Comparison of ENCODE assay signal across 8 cellular contexts in genomic region chr2:170324640-170325046, GRCh38.
DNase-seq lines count a peak whose midpoint lies in the region; ATAC-seq and TF ChIP-seq lines count a peak whose summit lies in the region.

No MANE protein-coding gene starts in this region.

- no peak overlapping the region for H3K27ac ChIP-seq in CD8-positive, alpha-beta T cell (ENCODE audit: low read depth, low read length)
- no peak overlapping the region for H3K27ac ChIP-seq in gastrocnemius medialis

- peaks cover 7% of the 10 kb centered on the region for H3K9me3 Mint-ChIP-seq in CD8-positive, alpha-beta T cell
- peaks cover 4% of the 10 kb centered on the region for H3K9me3 Mint-ChIP-seq in activated CD8-positive, alpha-beta T cell treated with anti-CD3 and anti-CD28 coated beads for 36 hours

- CTCF ChIA-PET in CD8-positive, alpha-beta T cell (lab: Charles Lee), result interaction anchor here (0.7 to 3.1 kb wide), 9 partner anchors 23 to 551 kb away, joined by 3 to 29 read pairs (median 3); no protein-coding TSS in a partner anchor
- CTCF ChIA-PET in activated CD8-positive, alpha-beta T cell treated with anti-CD3 and anti-CD28 coated beads for 36 hours (lab: Charles Lee), result interaction anchor here (0.8 to 3.6 kb wide), 25 partner anchors 8 to 549 kb away, joined by 3 to 50 read pairs (median 4); partner anchors contain the start of gene GAD1

- H3K4me1 ChIP-seq in CD8-positive, alpha-beta T cell (ENCODE audit: insufficient read depth, low read length), result no peaks in the 10 kb centered on the region
- no peaks in the 10 kb centered on the region for H3K4me1 ChIP-seq in gastrocnemius medialis

- DNase-seq in CD8-positive, alpha-beta T cell, result peak in 3 of 7 experiments; percentile 15 to 37 (median 22)
- DNase-seq in H7, result peak; percentile 26
- peak; percentile 53 for DNase-seq in NCI-H446 treated with DMSO at 0.1 percent for 48 hours (lab: John Stamatoyannopoulos, UW)
- peak; percentile 39 for DNase-seq in activated CD8-positive, alpha-beta T cell treated with anti-CD3 and anti-CD28 coated beads for 36 hours
- peak; percentile 24 for DNase-seq in globus pallidus (ENCODE audit: low spot score)
- DNase-seq in gastrocnemius medialis, result no peak

- in situ Hi-C loops in gastrocnemius medialis (cut with MboI; ENCODE audit: low sequenced_read_pairs in 4 of 4), result no loop called here

- H3K27me3 Mint-ChIP-seq in CD8-positive, alpha-beta T cell (ENCODE audit: low read depth), result peaks cover 2% of the 10 kb centered on the region
- H3K27me3 Mint-ChIP-seq in activated CD8-positive, alpha-beta T cell treated with anti-CD3 and anti-CD28 coated beads for 36 hours, result peaks cover 2% of the 10 kb centered on the region

- intact Hi-C loops in CD8-positive, alpha-beta T cell (cut with DNase I, micrococcal nuclease), result loop anchor here (1.0 to 2.0 kb wide), 2 partner anchors 491 to 548 kb away; no protein-coding TSS in a partner anchor
- intact Hi-C loops in activated CD8-positive, alpha-beta T cell treated with anti-CD3 and anti-CD28 coated beads for 36 hours (cut with micrococcal nuclease), result loop anchor here (5.0 kb wide), 1 partner anchor 488 kb away; no protein-coding TSS in a partner anchor
- intact Hi-C loops in gastrocnemius medialis (cut with DNase I; ENCODE audit: low total_unique reads), result loop anchor here (1.0 kb wide), 1 partner anchor 488 kb away; no protein-coding TSS in a partner anchor

- TF ChIP-seq POLR2A in gastrocnemius medialis (IDR thresholded peaks at IDR 0.05), result no peak
- no peak for TF ChIP-seq POLR2A in GM18505 (IDR thresholded peaks at IDR 0.05; ENCODE audit: borderline replicate concordance, extremely low read depth, insufficient read depth, insufficient read length)

- H3K4me3 Mint-ChIP-seq in CD8-positive, alpha-beta T cell, result no peak overlapping the region
- H3K4me3 Mint-ChIP-seq in activated CD8-positive, alpha-beta T cell treated with anti-CD3 and anti-CD28 coated beads for 36 hours, result no peak overlapping the region

- no peaks in the 10 kb centered on the region for H3K9me3 ChIP-seq in CD8-positive, alpha-beta T cell (ENCODE audit: low read length)
- H3K9me3 ChIP-seq in gastrocnemius medialis, result no peaks in the 10 kb centered on the region

- no peaks in the 10 kb centered on the region for H3K36me3 ChIP-seq in CD8-positive, alpha-beta T cell (ENCODE audit: insufficient read depth, low read length)
- H3K36me3 ChIP-seq in H7 (replicated peaks; ENCODE audit: control insufficient read depth, insufficient read depth, low read length) (no peaks in the 10 kb centered on the region), gastrocnemius medialis (no peaks in the 10 kb centered on the region)

- POLR2A ChIA-PET in CD8-positive, alpha-beta T cell (lab: Charles Lee), result interaction anchor here (0.9 kb wide), 1 partner anchor 25 kb away, joined by 3 read pairs; no protein-coding TSS in a partner anchor
- POLR2A ChIA-PET in activated CD8-positive, alpha-beta T cell treated with anti-CD3 and anti-CD28 coated beads for 36 hours (lab: Charles Lee), result interaction anchor here (0.5 to 0.7 kb wide), 2 partner anchors 89 to 199 kb away, joined by 3 read pairs; no protein-coding TSS in a partner anchor

- peak; percentile 46 for TF ChIP-seq CTCF in CD8-positive, alpha-beta T cell (IDR thresholded peaks at IDR 0.05)
- TF ChIP-seq CTCF in activated CD8-positive, alpha-beta T cell treated with anti-CD3 and anti-CD28 coated beads for 36 hours (IDR thresholded peaks at IDR 0.05), result peak; percentile 62
- peak in 3 of 5 experiments; percentile 28 to 43 (median 32) for TF ChIP-seq CTCF in gastrocnemius medialis (IDR thresholded peaks at IDR 0.05 in 4 of 5, conservative IDR thresholded peaks at IDR 0.05 in 1 of 5)

- H3K4me1 Mint-ChIP-seq in CD8-positive, alpha-beta T cell (ENCODE audit: low read depth), result no peaks in the 10 kb centered on the region
- H3K4me1 Mint-ChIP-seq in activated CD8-positive, alpha-beta T cell treated with anti-CD3 and anti-CD28 coated beads for 36 hours (ENCODE audit: low read depth), result no peaks in the 10 kb centered on the region

- no peaks in the 10 kb centered on the region for H3K27me3 ChIP-seq in CD8-positive, alpha-beta T cell (ENCODE audit: insufficient read depth, low read length)
- H3K27me3 ChIP-seq in H7 (ENCODE audit: control insufficient read depth, insufficient read depth, low read length) (no peaks in the 10 kb centered on the region), gastrocnemius medialis (peaks cover 0 to 3% (median 0%) of the 10 kb centered on the region in 3 donors)

- no peak overlapping the region for H3K27ac Mint-ChIP-seq in CD8-positive, alpha-beta T cell
- no peak overlapping the region for H3K27ac Mint-ChIP-seq in activated CD8-positive, alpha-beta T cell treated with anti-CD3 and anti-CD28 coated beads for 36 hours

- H3K36me3 Mint-ChIP-seq in CD8-positive, alpha-beta T cell, result no peaks in the 10 kb centered on the region
- no peaks in the 10 kb centered on the region for H3K36me3 Mint-ChIP-seq in activated CD8-positive, alpha-beta T cell treated with anti-CD3 and anti-CD28 coated beads for 36 hours (ENCODE audit: low read depth)

- no peak for ATAC-seq in CD8-positive, alpha-beta T cell
- peak; percentile 72 for ATAC-seq in activated CD8-positive, alpha-beta T cell treated with anti-CD3 and anti-CD28 coated beads for 36 hours
- ATAC-seq in gastrocnemius medialis (no peak), GM19324 (IDR thresholded peaks at IDR 0.05; ENCODE audit: low FRiP score, unreplicated experiment) (no peak), GM18505 (IDR thresholded peaks at IDR 0.05; ENCODE audit: unreplicated experiment) (no peak)

- no peak overlapping the region for H3K4me3 ChIP-seq in CD8-positive, alpha-beta T cell (ENCODE audit: low read depth, low read length)
- H3K4me3 ChIP-seq in H7 (ENCODE audit: insufficient read depth, low read depth, low read length), result no peak overlapping the region
- no peak overlapping the region for H3K4me3 ChIP-seq in gastrocnemius medialis

Comparison
In these comparisons a context has a peak if more than half of its experiments do, and no peak if none do; other contexts are left out.
1. DNase-seq: peak in H7 (single experiment), NCI-H446 treated with DMSO at 0.1 percent for 48 hours (single experiment), activated CD8-positive, alpha-beta T cell treated with anti-CD3 and anti-CD28 coated beads for 36 hours (single experiment) and globus pallidus (single experiment); none in gastrocnemius medialis (0 of 2).
2. Peak in every context shown above with its lines, with median percentiles within 50 percentile points of each other: CTCF ChIP-seq.